ENCODE assay signal across 14 cellular contexts in the genomic region with DNA sequence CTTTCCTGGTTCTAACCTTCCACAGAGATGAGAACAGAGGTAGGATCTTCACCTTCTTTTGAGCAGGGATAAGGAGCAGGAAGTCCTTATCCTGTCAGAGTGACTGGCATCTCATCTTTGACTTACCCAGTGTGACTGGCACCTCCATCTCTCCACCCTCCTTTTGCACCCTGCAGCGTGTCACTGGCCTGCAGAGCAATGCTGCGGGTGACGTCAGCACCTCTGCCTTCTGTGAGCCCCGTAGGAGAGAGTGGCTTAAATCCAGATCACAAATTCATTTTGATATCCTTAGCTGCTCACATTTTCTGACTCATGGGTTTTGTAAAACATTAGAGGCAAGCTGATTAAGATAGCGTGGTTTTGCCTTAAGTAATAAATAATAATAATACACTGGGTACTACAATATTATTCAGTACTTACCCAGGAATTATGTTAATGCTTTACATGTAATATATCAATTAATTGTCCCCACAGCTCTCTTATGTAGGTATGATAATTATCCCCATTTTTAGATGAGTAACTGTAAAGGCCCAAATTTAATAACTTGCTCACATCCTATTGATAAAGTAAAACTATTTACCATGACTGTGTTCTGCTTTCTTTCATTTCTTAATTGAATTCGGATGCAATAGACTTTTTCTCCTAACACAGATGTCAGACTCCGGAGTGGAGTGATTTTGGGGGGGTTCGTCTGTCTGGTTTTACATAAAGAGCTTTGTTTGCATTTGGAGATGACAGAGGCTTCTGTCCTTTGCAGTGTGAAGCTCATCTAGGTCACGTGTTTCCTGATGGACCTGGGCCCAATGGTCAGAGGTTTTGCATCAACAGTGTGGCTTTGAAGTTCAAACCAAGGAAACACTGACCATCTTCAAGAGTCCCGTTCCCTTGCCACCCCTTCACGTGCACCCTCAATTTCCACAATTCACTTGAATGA. TPM values are rescaled to one million over a fixed set of nuclear protein-coding genes. Genes with fewer than 3 reads are reported as not detected.
DNase-seq lines count a peak whose midpoint lies in the region; ATAC-seq and TF ChIP-seq lines count a peak whose summit lies in the region.
"Had no signal": no experiment of that assay in that cellular context is flagged by ENCODE, and none has a peak within 500 bp of the region (broad histone marks: within the 10 kb centered on the region; RNA-seq: fewer than 3 reads in every experiment).

No MANE protein-coding gene starts in this region.

- H2BK20ac ChIP-seq in H9 (ENCODE audit: low read depth, low read length, poor library complexity, severe bottlenecking) = no peak overlapping the region

- H3K9me3 ChIP-seq in H9 (ENCODE audit: control insufficient read depth, low read depth, low read length) = no peaks in the 10 kb centered on the region
- H3K9me3 ChIP-seq: Caco-2 had no signal

- H3K4me2 ChIP-seq in H9 (ENCODE audit: insufficient read depth, insufficient read length, low read length) = no peak overlapping the region

- H3K9me3 Mint-ChIP-seq in progenitor cell of endocrine pancreas (ENCODE audit: low read depth) = peaks cover 8% of the 10 kb centered on the region
- no peaks in the 10 kb centered on the region; a peak in 1 of 5 replicates for H3K9me3 Mint-ChIP-seq in H9
- H3K9me3 Mint-ChIP-seq in activated CD4-positive, alpha-beta T cell treated with anti-CD3 and anti-CD28 coated beads, Interleukin-2, amount 10 ng/mL, durations not matched to agents 7 days and 5 days = no peaks in the 10 kb centered on the region

- no peak for ATAC-seq in HG03354 (IDR thresholded peaks at IDR 0.05; ENCODE audit: poor library complexity, severe bottlenecking, unreplicated experiment)
- ATAC-seq: Panc1 had no signal

- H2AK5ac ChIP-seq in H9 (ENCODE audit: insufficient read length, low read length) = no peak overlapping the region

- no peak overlapping the region for H3K4ac ChIP-seq in H9 (ENCODE audit: low read depth, low read length)

- no peak overlapping the region for H3K18ac ChIP-seq in H9 (ENCODE audit: insufficient read length, low read depth, low read length)

- H3K23ac ChIP-seq in H9 (ENCODE audit: insufficient read length, low read depth, low read length) = no peak overlapping the region

- H2BK120ac ChIP-seq in H9 (ENCODE audit: low read depth, low read length, poor library complexity, severe bottlenecking) = no peak overlapping the region

- H3K27ac Mint-ChIP-seq in progenitor cell of endocrine pancreas (peak overlapping the region; percentile 52), H9 (no peak overlapping the region; a peak in 1 of 7 replicates)
- no peak overlapping the region for H3K27ac Mint-ChIP-seq in activated CD4-positive, alpha-beta T cell treated with anti-CD3 and anti-CD28 coated beads, Interleukin-2, amount 10 ng/mL, durations not matched to agents 7 days and 5 days

- H3K14ac ChIP-seq in H9 (ENCODE audit: insufficient read depth, low read length) = no peak overlapping the region

- no CpG with 5 or more reads among the region's 11 CpGs for WGBS in H9 (ENCODE audit: extremely low coverage, insufficient read length, low lambda C conversion rate)

- no peak for TF ChIP-seq CTCF in progenitor cell of endocrine pancreas (IDR thresholded peaks at IDR 0.05; ENCODE audit: unreplicated experiment)
- no peak for TF ChIP-seq CTCF in H9 (conservative IDR thresholded peaks at IDR 0.05)

- DNase-seq in SK-N-DZ (ENCODE audit: low spot score) (peak; percentile 37), foreskin melanocyte (peak; percentile 72), middle frontal gyrus (ENCODE audit: extremely low spot score, low spot score) (peak; percentile 60), progenitor cell of endocrine pancreas (ENCODE audit: low spot score, unreplicated experiment) (no peak), H9 (no peak), amniotic stem cell (lab: John Stamatoyannopoulos, UW) (no peak)
- no peak for DNase-seq in activated CD4-positive, alpha-beta T cell treated with anti-CD3 and anti-CD28 coated beads, Interleukin-2, amount 10 ng/mL, durations not matched to agents 7 days and 5 days
- DNase-seq: Caco-2, EL, NCI-H1092 treated with DMSO at 0.1 percent for 48 hours, NCI-H2081 treated with DMSO at 0.1 percent for 48 hours, NCI-H524 had no signal

- no peak overlapping the region for H3T11ph ChIP-seq in H9 (ENCODE audit: low read length)

- H3K9ac ChIP-seq in H9 (ENCODE audit: extremely low read depth, insufficient read length, low read length) = no peak overlapping the region

- no peak overlapping the region for H3K4me3 Mint-ChIP-seq in progenitor cell of endocrine pancreas (ENCODE audit: low read depth)
- no peak overlapping the region for H3K4me3 Mint-ChIP-seq in H9
- no peak overlapping the region for H3K4me3 Mint-ChIP-seq in activated CD4-positive, alpha-beta T cell treated with anti-CD3 and anti-CD28 coated beads, Interleukin-2, amount 10 ng/mL, durations not matched to agents 7 days and 5 days

- H3K23me2 ChIP-seq in H9 (ENCODE audit: insufficient read length, low read depth, low read length, poor library complexity, severe bottlenecking) = no peaks in the 10 kb centered on the region

- no peak overlapping the region for H4K91ac ChIP-seq in H9 (ENCODE audit: insufficient read length, low read depth, low read length)

- H3K36me3 Mint-ChIP-seq in progenitor cell of endocrine pancreas (ENCODE audit: insufficient read depth) (peaks cover 29% of the 10 kb centered on the region), H9 (ENCODE audit: insufficient read depth in 1 of 3, low read depth in 3 of 3) (peaks cover 4 to 17% (median 7%) of the 10 kb centered on the region in 3 experiments; a peak in 2 of 7 replicates)
- no peaks in the 10 kb centered on the region for H3K36me3 Mint-ChIP-seq in activated CD4-positive, alpha-beta T cell treated with anti-CD3 and anti-CD28 coated beads, Interleukin-2, amount 10 ng/mL, durations not matched to agents 7 days and 5 days (ENCODE audit: low read depth)

- H3K79me1 ChIP-seq in H9 (ENCODE audit: insufficient read depth, low read depth, low read length, poor library complexity, severe bottlenecking) = no peaks in the 10 kb centered on the region

- no peaks in the 10 kb centered on the region for H3K27me3 Mint-ChIP-seq in progenitor cell of endocrine pancreas
- H3K27me3 Mint-ChIP-seq in H9 (ENCODE audit: low read depth) = no peaks in the 10 kb centered on the region; the same call in 1 of the 2 replicates
- no peaks in the 10 kb centered on the region for H3K27me3 Mint-ChIP-seq in activated CD4-positive, alpha-beta T cell treated with anti-CD3 and anti-CD28 coated beads, Interleukin-2, amount 10 ng/mL, durations not matched to agents 7 days and 5 days

- H2AFZ ChIP-seq in H9 (ENCODE audit: low read length) = no peak overlapping the region

- H3K27me3 ChIP-seq in H9 (ENCODE audit: insufficient read depth, low read length) = no peaks in the 10 kb centered on the region

- CTCF ChIA-PET in activated CD4-positive, alpha-beta T cell treated with anti-CD3 and anti-CD28 coated beads, Interleukin-2, amount 10 ng/mL, durations not matched to agents 7 days and 5 days (lab: Charles Lee) = no interaction called here

- no peak overlapping the region for H4K8ac ChIP-seq in H9 (replicated peaks; ENCODE audit: insufficient read length, low read depth, low read length)

- H3K79me2 ChIP-seq in H9 (ENCODE audit: insufficient read depth, low read length) = no peaks in the 10 kb centered on the region

- no peak overlapping the region for H2BK5ac ChIP-seq in H9 (ENCODE audit: insufficient read length, low read length)

- no peak overlapping the region for H3K27ac ChIP-seq in H9 (ENCODE audit: insufficient read length, low read depth, low read length)

- POLR2A ChIA-PET in activated CD4-positive, alpha-beta T cell treated with anti-CD3 and anti-CD28 coated beads, Interleukin-2, amount 10 ng/mL, durations not matched to agents 7 days and 5 days (lab: Charles Lee) = no interaction called here

- no peak overlapping the region for H2BK12ac ChIP-seq in H9 (ENCODE audit: insufficient read length, low read depth, low read length)

- H3K56ac ChIP-seq in H9 (ENCODE audit: insufficient read length, low read depth, low read length) = no peak overlapping the region

- no peak overlapping the region for H2BK15ac ChIP-seq in H9 (ENCODE audit: low read depth, low read length)

- H3K4me1 Mint-ChIP-seq in progenitor cell of endocrine pancreas (ENCODE audit: low read depth) (no peaks in the 10 kb centered on the region), H9 (peaks cover 0 to 3% of the 10 kb centered on the region in 2 experiments; a peak in 1 of 4 replicates)
- H3K4me1 Mint-ChIP-seq in activated CD4-positive, alpha-beta T cell treated with anti-CD3 and anti-CD28 coated beads, Interleukin-2, amount 10 ng/mL, durations not matched to agents 7 days and 5 days = no peaks in the 10 kb centered on the region

- H4K20me1 ChIP-seq in H9 (ENCODE audit: control insufficient read depth, insufficient read depth, insufficient read length) = no peaks in the 10 kb centered on the region

- H4K5ac ChIP-seq in H9 (ENCODE audit: insufficient read length, low read depth, low read length) = no peak overlapping the region

- no peaks in the 10 kb centered on the region for H3K4me1 ChIP-seq in H9 (ENCODE audit: insufficient read depth, low read length)
- H3K4me1 ChIP-seq: Caco-2 had no signal

RNA-seq across cellular contexts. Expression of gene MSRB2, which starts 24.9 kb away (rescaled TPM):
- 16.3 and 25.7 TPM in 2 replicates for polyA plus RNA-seq in SK-N-DZ (2014; cell fraction: cytosol; rRNA removed)
- polyA plus RNA-seq in SK-N-DZ (2014; cell fraction: nucleus; rRNA removed) = 17.8 and 19.9 TPM in 2 replicates
- 29.1 and 29.8 TPM in 2 replicates for total RNA-seq in progenitor cell of endocrine pancreas
- 17.1 and 18.0 TPM in 2 replicates for total RNA-seq in H9 (2021)
- total RNA-seq in activated CD4-positive, alpha-beta T cell treated with anti-CD3 and anti-CD28 coated beads, Interleukin-2, amount 10 ng/mL, durations not matched to agents 7 days and 5 days = 1 to 10 TPM; 6.5 to 9.2 TPM

Comparison
In these comparisons a context has a peak if more than half of its experiments do, and no peak if none do; other contexts are left out.
1. DNase-seq: peak in SK-N-DZ (single experiment), foreskin melanocyte (single experiment) and middle frontal gyrus (single experiment); none in progenitor cell of endocrine pancreas (single experiment), H9 (single experiment), amniotic stem cell (single experiment) and activated CD4-positive, alpha-beta T cell treated with anti-CD3 and anti-CD28 coated beads, Interleukin-2, amount 10 ng/mL, durations not matched to agents 7 days and 5 days (single experiment).